ENCODE assay signal across 28 cellular contexts in the genomic region with DNA sequence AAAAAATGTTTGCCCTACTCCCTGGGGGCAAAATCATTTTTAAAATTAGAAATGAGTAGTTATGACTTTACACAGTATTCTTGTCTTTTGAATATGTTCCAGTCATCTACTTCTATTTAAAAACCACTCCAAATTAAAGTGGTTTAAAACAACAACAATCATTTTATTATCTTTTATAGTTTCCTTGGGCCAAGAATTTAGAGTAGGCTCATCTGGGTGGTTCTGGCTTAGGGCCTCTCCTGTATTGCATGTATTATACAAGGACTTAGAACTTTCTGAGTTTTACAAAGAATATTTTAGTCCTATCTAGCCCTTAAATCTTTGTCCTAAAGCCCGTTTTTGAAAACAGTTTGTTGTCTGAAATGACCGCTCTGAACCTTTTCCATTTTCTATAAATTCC.
"Had no signal": no experiment of that assay in that cellular context is flagged by ENCODE, and none has a peak within 500 bp of the region (broad histone marks: within the 10 kb centered on the region; RNA-seq: fewer than 3 reads in every experiment).

No MANE protein-coding gene starts in this region.

- H3K27ac ChIP-seq: colonic mucosa, epithelial cell of prostate, foreskin keratinocyte, gastroesophageal sphincter, heart left ventricle, parathyroid adenoma, suprapubic skin, transverse colon, upper lobe of right lung, uterus had no signal

- H3K9ac ChIP-seq: parathyroid adenoma had no signal

- H3K79me2 ChIP-seq: parathyroid adenoma had no signal

- H3K27ac Mint-ChIP-seq: endodermal cell; memory B cell; natural killer cell; progenitor cell of endocrine pancreas; stimulated activated naive CD8-positive, alpha-beta T cell treated with anti-CD3 and anti-CD28 coated beads, Interleukin-15, amount 100 ng/mL, for 72 hours had no signal

- H3K4me3 ChIP-seq: colonic mucosa, gastroesophageal sphincter, heart left ventricle, lung, smooth muscle cell, suprapubic skin, transverse colon, upper lobe of right lung, uterus had no signal

- H2AFZ ChIP-seq: parathyroid adenoma had no signal

- H3K9me3 ChIP-seq: colonic mucosa, gastroesophageal sphincter, suprapubic skin, transverse colon, upper lobe of right lung, uterus had no signal

- H3K4me2 ChIP-seq: smooth muscle cell had no signal

- H3K27me3 ChIP-seq: colonic mucosa, foreskin keratinocyte, gastroesophageal sphincter, heart left ventricle, suprapubic skin, transverse colon, upper lobe of right lung, uterus had no signal

- H3K36me3 Mint-ChIP-seq: memory B cell, natural killer cell had no signal

- H3K4me1 ChIP-seq: colonic mucosa, foreskin keratinocyte, parathyroid adenoma, suprapubic skin, transverse colon, uterus had no signal

- ATAC-seq: esophagus mucosa; foreskin keratinocyte; gastroesophageal sphincter; left colon; natural killer cell; stimulated activated naive CD8-positive, alpha-beta T cell treated with anti-CD3 and anti-CD28 coated beads, Interleukin-15, amount 100 ng/mL, for 72 hours; upper lobe of right lung had no signal

- DNase-seq: colonic mucosa; effector CD8-positive, alpha-beta T cell; endodermal cell; foreskin keratinocyte; heart left ventricle; hippocampal formation; left colon; natural killer cell; stimulated activated CD4-positive, alpha-beta T cell treated with anti-CD3 and anti-CD28 coated beads, Interleukin-12 subunit alpha, Interleukin-12 subunit beta, amount 100 ng/mL, for 4 hours; stimulated activated CD4-positive, alpha-beta T cell treated with anti-CD3 and anti-CD28 coated beads, Interleukin-1b, Interleukin-23, amount 100 ng/mL, for 48 hours; stimulated activated CD4-positive, alpha-beta T cell treated with anti-CD3 and anti-CD28 coated beads, Interleukin-4, amount 100 ng/mL, for 1 hour; stimulated activated CD8-positive, alpha-beta memory T cell treated with anti-CD3 and anti-CD28 coated beads, Interleukin-4, amount 100 ng/mL, for 48 hours; stimulated activated naive CD4-positive, alpha-beta T cell; stimulated activated naive CD8-positive, alpha-beta T cell treated with anti-CD3 and anti-CD28 coated beads, Interleukin-15, amount 100 ng/mL, for 72 hours; transverse colon; upper lobe of right lung; uterus had no signal

- H3K27me3 Mint-ChIP-seq: dendritic cell treated with granulocyte-macrophage colony-stimulating factor and Interleukin-4, amounts not matched to agents 40 ng/mL and 50 ng/mL, for 4 days; memory B cell; progenitor cell of endocrine pancreas had no signal

- H3K36me3 ChIP-seq: colonic mucosa, gastroesophageal sphincter, heart left ventricle, suprapubic skin, transverse colon, upper lobe of right lung, uterus had no signal

- H3K4me1 Mint-ChIP-seq: memory B cell; natural killer cell; stimulated activated naive CD8-positive, alpha-beta T cell treated with anti-CD3 and anti-CD28 coated beads, Interleukin-15, amount 100 ng/mL, for 72 hours had no signal

- H3K4me3 Mint-ChIP-seq: dendritic cell treated with granulocyte-macrophage colony-stimulating factor and Interleukin-4, amounts not matched to agents 40 ng/mL and 50 ng/mL, for 4 days; endodermal cell; memory B cell; natural killer cell; neural crest cell; stimulated activated naive CD8-positive, alpha-beta T cell treated with anti-CD3 and anti-CD28 coated beads, Interleukin-15, amount 100 ng/mL, for 72 hours had no signal
